Comparison of ENCODE assay signal across 1 cellular context in genomic region chr19:56594783-56595547, GRCh38.
TF ChIP-seq lines count a peak whose summit lies in the region.

TSS of gene ZNF71 (plus strand) at chr19:56595302. CDS start at chr19:56601559, 6,257 bp downstream.

TF ChIP-seq in GM23338, 12 proteins besides CTCF, POLR2A, EP300 and RAD21 (continued from another document):
- TF ChIP-seq ZNF462 (CRISPR knock-in tag; IDR thresholded peaks at IDR 0.05) = no peak
- TF ChIP-seq NANOG (IDR thresholded peaks at IDR 0.05; ENCODE audit: borderline replicate concordance) = no peak
- TF ChIP-seq ETS1 (IDR thresholded peaks at IDR 0.05) = peak; percentile 56; the same call in 1 of the 2 replicates
TF ChIP-seq in GM23338: peak in this region for 3.
